In genomic region chr3:81380234-81380633, GRCh38 we compare ENCODE assay signal across 23 cellular contexts.
"Had no signal": no experiment of that assay in that cellular context is flagged by ENCODE, and none has a peak within 500 bp of the region (broad histone marks: within the 10 kb centered on the region; RNA-seq: fewer than 3 reads in every experiment).

No MANE protein-coding gene starts in this region.

- H3K27me3 ChIP-seq: dorsolateral prefrontal cortex, esophagus muscularis mucosa, gastrocnemius medialis, heart right ventricle had no signal

- H3K36me3 ChIP-seq: esophagus muscularis mucosa, gastrocnemius medialis, heart right ventricle, left lung, lower lobe of right lung had no signal

- H3K27ac ChIP-seq: coronary artery, dorsolateral prefrontal cortex, esophagus muscularis mucosa, gastrocnemius medialis, heart right ventricle, left lung, lower lobe of right lung had no signal

- H3K4me3 ChIP-seq: coronary artery, dorsolateral prefrontal cortex, esophagus muscularis mucosa, gastrocnemius medialis, heart right ventricle, left lung, lower lobe of right lung, mucosa of descending colon had no signal

- DNase-seq: dermis blood vessel endothelial cell; dorsolateral prefrontal cortex; effector CD4-positive, alpha-beta T cell; effector memory CD4-positive, alpha-beta T cell; foreskin melanocyte; gastrocnemius medialis; glutamatergic neuron; head of caudate nucleus; heart right ventricle; hippocampal formation; left cardiac atrium; left ventricle myocardium superior; lower lobe of right lung; mesenchymal stem cell; mucosa of descending colon; naive B cell had no signal

- H3K4me1 ChIP-seq: esophagus muscularis mucosa, gastrocnemius medialis, heart right ventricle, left lung, lower lobe of right lung had no signal

- FAIRE-seq: colon, endothelial cell of umbilical vein, islet of Langerhans, keratinocyte had no signal

- H3K9me3 ChIP-seq: esophagus muscularis mucosa, gastrocnemius medialis, left lung, lower lobe of right lung, mucosa of descending colon had no signal
